In genomic region chr22:35102663-35103062, GRCh38 we compare ENCODE assay signal across 9 cellular contexts. TPM values are rescaled to one million over a fixed set of nuclear protein-coding genes. Genes with fewer than 3 reads are reported as not detected.
A peak's percentile ranks its signal among the peaks of the same experiment; 100 is the strongest.
DNase-seq lines count a peak whose midpoint lies in the region; ATAC-seq and TF ChIP-seq lines count a peak whose summit lies in the region.
"Had no signal": no experiment of that assay in that cellular context is flagged by ENCODE, and none has a peak within 500 bp of the region (broad histone marks: within the 10 kb centered on the region; RNA-seq: fewer than 3 reads in every experiment).

No MANE protein-coding gene starts in this region.

- ATAC-seq in left ventricle myocardium superior: peak; percentile 62
- no peak for ATAC-seq in activated T-cell treated with anti-CD3 and anti-CD28 coated beads, Interleukin-2, amount 50 U/mL, for 72 hours (replicated peaks in 1 of 2)
- no peak for ATAC-seq in HG03457 (IDR thresholded peaks at IDR 0.05; ENCODE audit: unreplicated experiment)

- no peak for TF ChIP-seq CTCF in A673 (conservative IDR thresholded peaks at IDR 0.05; ENCODE audit: low read depth, low read length)

- no peaks in the 10 kb centered on the region for H3K4me1 ChIP-seq in A673 (ENCODE audit: insufficient read depth, low read length, poor library complexity, severe bottlenecking)

- intact Hi-C loops in A673 (cut with micrococcal nuclease; ENCODE audit: unreplicated experiment): no loop called here
- intact Hi-C loops in left ventricle myocardium superior (cut with micrococcal nuclease): no loop called here
- intact Hi-C loops in posterior vena cava (cut with DNase I): loop anchor here in 1 of 2 donors (5.0 kb wide), 1 partner anchor 760 kb away; no protein-coding TSS in a partner anchor

- BruUV-seq in A673 (replicated peaks; lab: Mats Ljungman, UMichigan): no TSS peak

- H3K9me3 Mint-ChIP-seq in activated T-cell treated with anti-CD3 and anti-CD28 coated beads, Interleukin-2, amount 50 U/mL, for 72 hours: no peaks in the 10 kb centered on the region

- H3K36me3 Mint-ChIP-seq in activated T-cell treated with anti-CD3 and anti-CD28 coated beads, Interleukin-2, amount 50 U/mL, for 72 hours (ENCODE audit: insufficient read depth in 2 of 2): no peaks in the 10 kb centered on the region

- H3K27ac Mint-ChIP-seq in activated T-cell treated with anti-CD3 and anti-CD28 coated beads, Interleukin-2, amount 50 U/mL, for 72 hours: no peak overlapping the region

- no peak overlapping the region for H3K4me3 ChIP-seq in A673 (ENCODE audit: low read depth, low read length, poor library complexity, severe bottlenecking)

- peaks cover 29% of the 10 kb centered on the region for H3K27me3 Mint-ChIP-seq in activated T-cell treated with anti-CD3 and anti-CD28 coated beads, Interleukin-2, amount 50 U/mL, for 72 hours (ENCODE audit: low read depth)

- no peaks in the 10 kb centered on the region for H3K36me3 ChIP-seq in A673 (ENCODE audit: insufficient read depth, low read length, poor library complexity, severe bottlenecking)

- CTCF ChIA-PET in A673 (lab: Charles Lee): no interaction called here

- H3K27ac ChIP-seq in A673 (ENCODE audit: low read depth, low read length, poor library complexity, severe bottlenecking): no peak overlapping the region

- H3K27me3 ChIP-seq in A673 (replicated peaks; ENCODE audit: insufficient read depth, low read depth, low read length, poor library complexity): peaks cover 14% of the 10 kb centered on the region

- H3K4me3 Mint-ChIP-seq in activated T-cell treated with anti-CD3 and anti-CD28 coated beads, Interleukin-2, amount 50 U/mL, for 72 hours: no peak overlapping the region

- DNase-seq in A673 (ENCODE audit: low spot score) (peak; percentile 23), H4 (ENCODE audit: low spot score) (peak; percentile 36), OCI-M1 (lab: John Stamatoyannopoulos, UW) (peak; percentile 90), left ventricle myocardium superior (no peak), posterior vena cava (ENCODE audit: low spot score) (no peak), cortex of kidney (lab: John Stamatoyannopoulos, UW) (no peak)
- no peak for DNase-seq in activated T-cell treated with anti-CD3 and anti-CD28 coated beads, Interleukin-2, amount 50 U/mL, for 72 hours
- DNase-seq: AML-193 had no signal

- no peaks in the 10 kb centered on the region for H3K9me3 ChIP-seq in A673 (ENCODE audit: low read depth, low read length, poor library complexity, severe bottlenecking)

- POLR2A ChIA-PET in A673 (lab: Charles Lee; ENCODE audit: low non-redundant PET): no interaction called here

- H3K4me1 Mint-ChIP-seq in activated T-cell treated with anti-CD3 and anti-CD28 coated beads, Interleukin-2, amount 50 U/mL, for 72 hours (ENCODE audit: low read depth): no peaks in the 10 kb centered on the region

RNA-seq across cellular contexts. Expression of gene ISX, which starts 36.7 kb away (rescaled TPM):
- total RNA-seq in A673 (2021) (not detected in 2 replicates), left ventricle myocardium superior (not detected), posterior vena cava (not detected)
- not detected in 2 replicates for total RNA-seq in H4 (2014; rRNA removed; shearing (Covaris generic))
- total RNA-seq in activated T-cell treated with anti-CD3 and anti-CD28 coated beads, Interleukin-2, amount 50 U/mL, for 72 hours: not detected

Comparison
In these comparisons a context has a peak if more than half of its experiments do, and no peak if none do; other contexts are left out.
1. DNase-seq: peak in A673 (single experiment), H4 (single experiment) and OCI-M1 (single experiment); none in left ventricle myocardium superior (single experiment), posterior vena cava (single experiment), cortex of kidney (single experiment) and activated T-cell treated with anti-CD3 and anti-CD28 coated beads, Interleukin-2, amount 50 U/mL, for 72 hours (0 of 2).